Comparison of ENCODE assay signal across 25 cellular contexts in genomic region chrX:4110964-4111363, GRCh38.
DNase-seq lines count a peak whose midpoint lies in the region; ATAC-seq, FAIRE-seq and TF ChIP-seq lines count a peak whose summit lies in the region.
"Had no signal": no experiment of that assay in that cellular context is flagged by ENCODE, and none has a peak within 500 bp of the region (broad histone marks: within the 10 kb centered on the region; RNA-seq: fewer than 3 reads in every experiment).

No MANE protein-coding gene starts in this region.

- H3K4me3 ChIP-seq in NB4 (ENCODE audit: low read depth, low read length), result no peak overlapping the region

- DNase-seq in NB4 (ENCODE audit: low read depth), result peak; percentile 0
- DNase-seq in SK-MEL-5 (ENCODE audit: low read depth, low spot score), result peak; percentile 19
- peak; percentile 1 for DNase-seq in left kidney (ENCODE audit: low read depth, low spot score)
- no peak for DNase-seq in activated effector memory CD4-positive, alpha-beta T cell treated with Interleukin-2 at 50 U/mL for 16 hours
- no peak for DNase-seq in MV-4-11 (lab: John Stamatoyannopoulos, UW)
- no peak for DNase-seq in GM12892 (ENCODE audit: insufficient read length)
- DNase-seq: C1 segment of cervical spinal cord; CD4-positive, alpha-beta memory T cell; COR-L47; DMS53; EL; GF-D8; HCEC 1CT; IMR-90; KG1; NCI-H1092 treated with DMSO at 0.1 percent for 48 hours; NCI-H1436; NCI-H187 treated with DMSO at 0.1 percent for 48 hours; NCI-H446; NCI-H524 treated with DMSO at 0.1 percent for 48 hours; OCI-M1; T-helper 2 cell had no signal

- no peak for TF ChIP-seq POLR2A in NB4 (IDR thresholded peaks at IDR 0.05; ENCODE audit: extremely low read depth, insufficient read length)
- TF ChIP-seq POLR2A in GM12892 (IDR thresholded peaks at IDR 0.05; ENCODE audit: low read depth, low read length), result no peak

- no peak for FAIRE-seq in GM12892 (lab: Jason Lieb, UNC)
- FAIRE-seq: A204.1 had no signal

- TF ChIP-seq CTCF in GM12873 (IDR thresholded peaks at IDR 0.05; ENCODE audit: insufficient read depth, low read depth, low read length, missing control alignments) (peak; percentile 6), NB4 (IDR thresholded peaks at IDR 0.05; ENCODE audit: low read depth, low read length) (peak; percentile 2)

- no peak for ATAC-seq in GM19023 (IDR thresholded peaks at IDR 0.05; ENCODE audit: unreplicated experiment)

- in situ Hi-C loops in SK-MEL-5 (cut with HindIII; ENCODE audit: low pct_unique_long_range_greater_than_20kb, low sequenced_read_pairs), result no loop called here

Comparison
In these comparisons a context has a peak if more than half of its experiments do, and no peak if none do; other contexts are left out.
1. DNase-seq: peak in NB4 (single experiment), SK-MEL-5 (single experiment) and left kidney (single experiment); none in activated effector memory CD4-positive, alpha-beta T cell treated with Interleukin-2 at 50 U/mL for 16 hours (single experiment), MV-4-11 (single experiment) and GM12892 (single experiment).